Comparison of ENCODE assay signal across 14 cellular contexts in the genomic region with DNA sequence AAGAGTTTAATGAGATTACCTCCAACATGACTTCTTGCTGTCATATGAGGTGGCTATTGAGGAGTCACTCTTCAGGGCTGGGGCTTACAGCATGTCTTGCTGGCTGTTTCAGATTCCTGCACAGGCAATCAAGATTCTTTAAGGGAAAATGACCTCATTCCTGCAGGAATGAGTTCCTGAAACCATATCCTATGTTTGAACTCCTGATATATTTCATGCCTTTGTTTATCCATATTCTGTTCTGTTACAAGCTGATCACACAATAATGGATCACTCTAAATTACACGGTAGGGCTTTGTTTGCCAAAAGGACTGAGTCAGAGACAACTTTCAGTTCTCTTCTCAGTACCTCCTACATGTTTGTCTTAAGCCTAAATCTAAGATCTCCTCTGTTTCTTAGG.
DNase-seq lines count a peak whose midpoint lies in the region; FAIRE-seq and TF ChIP-seq lines count a peak whose summit lies in the region.
"Had no signal": no experiment of that assay in that cellular context is flagged by ENCODE, and none has a peak within 500 bp of the region (broad histone marks: within the 10 kb centered on the region; RNA-seq: fewer than 3 reads in every experiment).

No MANE protein-coding gene starts in this region.

- no peak overlapping the region for H3K14ac ChIP-seq in mesenchymal stem cell (ENCODE audit: low read length in 2 of 2)

- no peak overlapping the region for H4K91ac ChIP-seq in mesenchymal stem cell (ENCODE audit: low read length)

- no peak overlapping the region for H2BK120ac ChIP-seq in mesenchymal stem cell (ENCODE audit: low read depth, low read length)

- no peak overlapping the region for H3K23ac ChIP-seq in mesenchymal stem cell (ENCODE audit: low read length in 2 of 2)

- no peak overlapping the region for H2BK5ac ChIP-seq in mesenchymal stem cell (ENCODE audit: low read depth, low read length, poor library complexity, severe bottlenecking)

- H3K27ac ChIP-seq in mesenchymal stem cell (ENCODE audit: low read length, poor library complexity, severe bottlenecking) (peak overlapping the region; percentile 86), WERI-Rb-1 (no peak overlapping the region), caudate nucleus (ENCODE audit: low read depth, low read length) (no peak overlapping the region)
- H3K27ac ChIP-seq: body of pancreas, upper lobe of right lung had no signal

- H3K18ac ChIP-seq in mesenchymal stem cell (ENCODE audit: low read depth in 1 of 2, low read length in 2 of 2): peak overlapping the region in 1 of 2 experiments; percentile 34

- H2AFZ ChIP-seq in mesenchymal stem cell (ENCODE audit: low read depth, low read length): no peak overlapping the region

- H3K9me3 ChIP-seq in mesenchymal stem cell (ENCODE audit: control insufficient read depth, low read length) (peaks cover 9% of the 10 kb centered on the region), WERI-Rb-1 (ENCODE audit: severe bottlenecking) (no peaks in the 10 kb centered on the region)
- H3K9me3 ChIP-seq: body of pancreas, upper lobe of right lung had no signal

- H3K4me3 ChIP-seq in bronchial epithelial cell (ENCODE audit: low read depth, low read length) (no peak overlapping the region), mesenchymal stem cell (ENCODE audit: insufficient read depth in 1 of 2, low read depth in 1 of 2, low read length in 2 of 2) (no peak overlapping the region), WERI-Rb-1 (ENCODE audit: low read depth, low read length) (no peak overlapping the region)
- H3K4me3 ChIP-seq: body of pancreas, upper lobe of right lung had no signal

- no peak for TF ChIP-seq CTCF in bronchial epithelial cell (IDR thresholded peaks at IDR 0.05; ENCODE audit: insufficient read depth, low read length, severe bottlenecking)
- TF ChIP-seq CTCF in WERI-Rb-1 (IDR thresholded peaks at IDR 0.05; ENCODE audit: low read depth, low read length): no peak

- H3K79me1 ChIP-seq in mesenchymal stem cell (replicated peaks; ENCODE audit: low read length, poor library complexity, severe bottlenecking): no peaks in the 10 kb centered on the region

- H3K4ac ChIP-seq in mesenchymal stem cell (ENCODE audit: low read depth in 1 of 2, low read length in 2 of 2): no peak overlapping the region

- no peaks in the 10 kb centered on the region for H3K4me1 ChIP-seq in mesenchymal stem cell (ENCODE audit: control insufficient read depth, insufficient read depth, low read depth, low read length)
- H3K4me1 ChIP-seq: body of pancreas, upper lobe of right lung had no signal

- H3K9ac ChIP-seq in mesenchymal stem cell (ENCODE audit: low read length): no peak overlapping the region

- H4K8ac ChIP-seq in mesenchymal stem cell (ENCODE audit: low read length): no peak overlapping the region

- H2BK12ac ChIP-seq in mesenchymal stem cell (ENCODE audit: low read length in 2 of 2): no peak overlapping the region

- H2AK5ac ChIP-seq in mesenchymal stem cell (ENCODE audit: low read length, severe bottlenecking): no peak overlapping the region

- no peak overlapping the region for H2BK15ac ChIP-seq in mesenchymal stem cell (ENCODE audit: low read depth, poor library complexity, severe bottlenecking)

- no peaks in the 10 kb centered on the region for H3K27me3 ChIP-seq in bronchial epithelial cell (ENCODE audit: control insufficient read depth, insufficient read depth, low read length)
- no peaks in the 10 kb centered on the region for H3K27me3 ChIP-seq in mesenchymal stem cell (ENCODE audit: control insufficient read depth in 1 of 2, insufficient read depth in 1 of 2, low read length in 2 of 2)
- H3K27me3 ChIP-seq in WERI-Rb-1 (ENCODE audit: insufficient read depth, low read depth, severe bottlenecking): no peaks in the 10 kb centered on the region
- H3K27me3 ChIP-seq: body of pancreas, upper lobe of right lung had no signal

- no peak for FAIRE-seq in bronchial epithelial cell (lab: Jason Lieb, UNC)

- no peak overlapping the region for H3K4me2 ChIP-seq in mesenchymal stem cell (ENCODE audit: low read length, poor library complexity, severe bottlenecking)

- WGBS in mesenchymal stem cell: 0% methylated on average over 1 of the region's 1 CpG

- H3K36me3 ChIP-seq in bronchial epithelial cell (ENCODE audit: control insufficient read depth, insufficient read depth, low read length) (no peaks in the 10 kb centered on the region), mesenchymal stem cell (ENCODE audit: control insufficient read depth in 1 of 2, insufficient read depth in 2 of 2, low read depth in 1 of 2, low read length in 2 of 2) (no peaks in the 10 kb centered on the region), WERI-Rb-1 (no peaks in the 10 kb centered on the region)
- H3K36me3 ChIP-seq: upper lobe of right lung had no signal

- peak; percentile 5 for DNase-seq in AG08396 (ENCODE audit: low spot score)
- DNase-seq in M059J (ENCODE audit: low read depth): peak; percentile 86
- DNase-seq in bronchial epithelial cell (ENCODE audit: low read depth): peak; percentile 90
- DNase-seq in mesenchymal stem cell: peak; percentile 72
- DNase-seq in stimulated activated CD4-positive, alpha-beta T cell treated with anti-CD3 and anti-CD28 coated beads, Interleukin-4, amount 100 ng/mL, for 24 hours: no peak
- no peak for DNase-seq in WERI-Rb-1
- DNase-seq in caudate nucleus (lab: John Stamatoyannopoulos, UW): no peak
- no peak for DNase-seq in NK-92 (lab: John Stamatoyannopoulos, UW; ENCODE audit: unreplicated experiment)
- DNase-seq: activated T-cell treated with anti-CD3 and anti-CD28 coated beads, Interleukin-2, amount 50 U/mL, for 24 hours; body of pancreas; GDM1; NCI-H1092; NCI-H510A treated with DMSO at 0.1 percent for 48 hours; upper lobe of right lung had no signal

Comparison
In these comparisons a context has a peak if more than half of its experiments do, and no peak if none do; other contexts are left out.
1. DNase-seq: peak in AG08396 (single experiment), M059J (single experiment), bronchial epithelial cell (single experiment) and mesenchymal stem cell (single experiment); none in stimulated activated CD4-positive, alpha-beta T cell treated with anti-CD3 and anti-CD28 coated beads, Interleukin-4, amount 100 ng/mL, for 24 hours (single experiment), WERI-Rb-1 (single experiment), caudate nucleus (0 of 61) and NK-92 (single experiment).